28 cellular contexts compared by ENCODE assay signal in genomic region chr2:239531456-239532304, GRCh38.
DNase-seq lines count a peak whose midpoint lies in the region; ATAC-seq and TF ChIP-seq lines count a peak whose summit lies in the region.
"Had no signal": no experiment of that assay in that cellular context is flagged by ENCODE, and none has a peak within 500 bp of the region (broad histone marks: within the 10 kb centered on the region; RNA-seq: fewer than 3 reads in every experiment).

No MANE protein-coding gene starts in this region.

- H3K27me3 ChIP-seq in BE2C (no peaks in the 10 kb centered on the region), body of pancreas (no peaks in the 10 kb centered on the region)
- H3K27me3 ChIP-seq: colonic mucosa, esophagus muscularis mucosa, sigmoid colon had no signal

- no peak for TF ChIP-seq POLR2A in body of pancreas (IDR thresholded peaks at IDR 0.05)

- H3K4me3 Mint-ChIP-seq in nephron progenitor cell (no peak overlapping the region), progenitor cell of endocrine pancreas (ENCODE audit: low read depth) (no peak overlapping the region)
- H3K4me3 Mint-ChIP-seq: CD4-positive, CD25-positive, alpha-beta regulatory T cell; H9; immature natural killer cell; mesothelial cell of epicardium; natural killer cell; stimulated activated naive CD8-positive, alpha-beta T cell treated with anti-CD3 and anti-CD28 coated beads, Interleukin-15, amount 100 ng/mL, for 72 hours had no signal

- H3K4me1 Mint-ChIP-seq in nephron progenitor cell (peaks cover 52% of the 10 kb centered on the region), progenitor cell of endocrine pancreas (ENCODE audit: low read depth) (no peaks in the 10 kb centered on the region)
- H3K4me1 Mint-ChIP-seq: immature natural killer cell; stimulated activated naive CD8-positive, alpha-beta T cell treated with anti-CD3 and anti-CD28 coated beads, Interleukin-15, amount 100 ng/mL, for 72 hours had no signal

- DNase-seq in BE2C (peak; percentile 32), COLO668 (lab: John Stamatoyannopoulos, UW; ENCODE audit: unreplicated experiment) (peak; percentile 9), body of pancreas (peak in 3 of 4 donors; percentile 34 to 56 (median 51)), nephron progenitor cell (peak; percentile 73), G401 (ENCODE audit: low spot score) (no peak), NCI-H1694 (lab: John Stamatoyannopoulos, UW) (no peak), progenitor cell of endocrine pancreas (ENCODE audit: low spot score, unreplicated experiment) (no peak)
- DNase-seq: activated naive CD4-positive, alpha-beta T cell treated with anti-CD3 and anti-CD28 coated beads, Interleukin-2, amount 50 U/mL, for 16 hours; amygdala; CD4-positive, CD25-positive, alpha-beta regulatory T cell; colonic mucosa; GDM1; H9; hippocampal formation; immature natural killer cell; IMR-90; left ventricle myocardium inferior; natural killer cell; NCI-H1105; NCI-H2081; NCI-H524 treated with DMSO at 0.1 percent for 48 hours; stimulated activated CD4-positive, alpha-beta T cell treated with anti-CD3 and anti-CD28 coated beads, Interleukin-15, amount 100 ng/mL, for 24 hours; stimulated activated naive CD8-positive, alpha-beta T cell treated with anti-CD3 and anti-CD28 coated beads, Interleukin-15, amount 100 ng/mL, for 72 hours; tibial artery had no signal

- H3K36me3 ChIP-seq in BE2C: no peaks in the 10 kb centered on the region
- no peaks in the 10 kb centered on the region for H3K36me3 ChIP-seq in body of pancreas (replicated peaks in 1 of 2; ENCODE audit: insufficient read depth in 1 of 2, low read depth in 2 of 2)
- H3K36me3 ChIP-seq: colonic mucosa, esophagus muscularis mucosa, left ventricle myocardium inferior, sigmoid colon, tibial artery had no signal

- no peak for TF ChIP-seq CTCF in BE2C (IDR thresholded peaks at IDR 0.05; ENCODE audit: low read depth, low read length)
- no peak for TF ChIP-seq CTCF in body of pancreas (IDR thresholded peaks at IDR 0.05)
- TF ChIP-seq CTCF in nephron progenitor cell (IDR thresholded peaks at IDR 0.05): no peak
- TF ChIP-seq CTCF in progenitor cell of endocrine pancreas (IDR thresholded peaks at IDR 0.05; ENCODE audit: unreplicated experiment): no peak

- in situ Hi-C loops in G401 (cut with HindIII; ENCODE audit: low sequenced_read_pairs): no loop called here

- H3K27ac ChIP-seq in body of pancreas: no peak overlapping the region
- H3K27ac ChIP-seq: colonic mucosa, esophagus muscularis mucosa, left ventricle myocardium inferior, sigmoid colon, tibial artery had no signal

- H3K9me3 ChIP-seq in BE2C (no peaks in the 10 kb centered on the region), body of pancreas (peaks cover 0 to 4% (median 0%) of the 10 kb centered on the region in 3 donors)
- H3K9me3 ChIP-seq: colonic mucosa had no signal

- intact Hi-C loops in body of pancreas (cut with DNase I): no loop called here

- ATAC-seq in body of pancreas (no peak), HG02885 (IDR thresholded peaks at IDR 0.05; ENCODE audit: poor library complexity, unreplicated experiment) (no peak)
- ATAC-seq: natural killer cell; stimulated activated naive CD8-positive, alpha-beta T cell treated with anti-CD3 and anti-CD28 coated beads, Interleukin-15, amount 100 ng/mL, for 72 hours had no signal

- WGBS in body of pancreas, 2 donors: 48 to 68% methylated on average over 5 to 20 of the region's 20 CpGs

- peaks cover 28% of the 10 kb centered on the region for H3K27me3 Mint-ChIP-seq in nephron progenitor cell (ENCODE audit: low read depth, poor library complexity)
- peaks cover 9% of the 10 kb centered on the region for H3K27me3 Mint-ChIP-seq in progenitor cell of endocrine pancreas

- H3K36me3 Mint-ChIP-seq in nephron progenitor cell (ENCODE audit: low read depth): peaks cover 6% of the 10 kb centered on the region
- no peaks in the 10 kb centered on the region for H3K36me3 Mint-ChIP-seq in progenitor cell of endocrine pancreas (ENCODE audit: insufficient read depth)
- H3K36me3 Mint-ChIP-seq: CD4-positive, CD25-positive, alpha-beta regulatory T cell; immature natural killer cell; mesothelial cell of epicardium; natural killer cell had no signal

- H3K4me3 ChIP-seq in BE2C (ENCODE audit: low read depth, low read length): peak overlapping the region; percentile 2; the same call in 1 of the 2 replicates
- H3K4me3 ChIP-seq in body of pancreas: no peak overlapping the region
- H3K4me3 ChIP-seq: colonic mucosa, esophagus muscularis mucosa, left ventricle myocardium inferior, sigmoid colon, tibial artery had no signal

- H3K9me3 Mint-ChIP-seq in nephron progenitor cell: peaks cover 17% of the 10 kb centered on the region
- no peaks in the 10 kb centered on the region for H3K9me3 Mint-ChIP-seq in progenitor cell of endocrine pancreas (ENCODE audit: low read depth)

- no peaks in the 10 kb centered on the region; the same call in 1 of the 2 replicates for H3K4me1 ChIP-seq in BE2C
- H3K4me1 ChIP-seq in body of pancreas: no peaks in the 10 kb centered on the region
- H3K4me1 ChIP-seq: colonic mucosa, tibial artery had no signal

- H3K27ac Mint-ChIP-seq in nephron progenitor cell: peak overlapping the region; percentile 59
- H3K27ac Mint-ChIP-seq in progenitor cell of endocrine pancreas: no peak overlapping the region
- H3K27ac Mint-ChIP-seq: CD4-positive, CD25-positive, alpha-beta regulatory T cell; H9; immature natural killer cell; mesothelial cell of epicardium; natural killer cell; stimulated activated naive CD8-positive, alpha-beta T cell treated with anti-CD3 and anti-CD28 coated beads, Interleukin-15, amount 100 ng/mL, for 72 hours had no signal

Comparison
In these comparisons a context has a peak if more than half of its experiments do, and no peak if none do; other contexts are left out.
1. DNase-seq: peak in BE2C (single experiment), COLO668 (single experiment), body of pancreas (3 of 4) and nephron progenitor cell (single experiment); none in G401 (single experiment), NCI-H1694 (single experiment) and progenitor cell of endocrine pancreas (single experiment).